11 cellular contexts compared by ENCODE assay signal in genomic region chr10:92742331-92743228, GRCh38. TPM values are rescaled to one million over a fixed set of nuclear protein-coding genes. Genes with fewer than 3 reads are reported as not detected.
DNase-seq lines count a peak whose midpoint lies in the region; ATAC-seq and TF ChIP-seq lines count a peak whose summit lies in the region.
"Had no signal": no experiment of that assay in that cellular context is flagged by ENCODE, and none has a peak within 500 bp of the region (broad histone marks: within the 10 kb centered on the region; RNA-seq: fewer than 3 reads in every experiment).

No MANE protein-coding gene starts in this region.

- DNase-seq in GM13976 (ENCODE audit: low spot score) (peak; percentile 64), type B pancreatic cell (ENCODE audit: extremely low spot score, unreplicated experiment) (no peak), LoVo (ENCODE audit: low spot score) (no peak), SW480 (ENCODE audit: low spot score) (no peak), NCI-H2196 treated with DMSO at 0.1 percent for 48 hours (lab: John Stamatoyannopoulos, UW; ENCODE audit: unreplicated experiment) (no peak)
- no peak for DNase-seq in central memory CD8-positive, alpha-beta T cell (ENCODE audit: low spot score in 2 of 2)
- DNase-seq: activated CD4-positive, alpha-beta T cell treated with anti-CD3 and anti-CD28 coated beads for 36 hours; kidney glomerular epithelial cell; stimulated activated CD4-positive, alpha-beta T cell treated with anti-CD3 and anti-CD28 coated beads, Interleukin-2, amount 100 ng/mL, for 24 hours had no signal

- H3K4me3 Mint-ChIP-seq in central memory CD8-positive, alpha-beta T cell, result no peak overlapping the region
- no peak overlapping the region for H3K4me3 Mint-ChIP-seq in type B pancreatic cell
- H3K4me3 Mint-ChIP-seq: activated CD4-positive, alpha-beta T cell treated with anti-CD3 and anti-CD28 coated beads for 36 hours had no signal

- no peaks in the 10 kb centered on the region for H3K36me3 Mint-ChIP-seq in central memory CD8-positive, alpha-beta T cell (ENCODE audit: insufficient read depth)
- no peaks in the 10 kb centered on the region for H3K36me3 Mint-ChIP-seq in type B pancreatic cell

- H3K4me1 Mint-ChIP-seq in central memory CD8-positive, alpha-beta T cell, result peaks cover 18% of the 10 kb centered on the region
- H3K4me1 Mint-ChIP-seq in type B pancreatic cell (ENCODE audit: unreplicated experiment), result no peaks in the 10 kb centered on the region
- H3K4me1 Mint-ChIP-seq: activated CD4-positive, alpha-beta T cell treated with anti-CD3 and anti-CD28 coated beads for 36 hours had no signal

- TF ChIP-seq CTCF in GM13976 (IDR thresholded peaks at IDR 0.05; ENCODE audit: borderline replicate concordance, control extremely low read depth, extremely low read depth, insufficient read depth, missing control alignments) (no peak), type B pancreatic cell (conservative IDR thresholded peaks at IDR 0.05) (no peak)

- peaks cover 33% of the 10 kb centered on the region for H3K27me3 Mint-ChIP-seq in central memory CD8-positive, alpha-beta T cell
- peaks cover 32% of the 10 kb centered on the region for H3K27me3 Mint-ChIP-seq in type B pancreatic cell

- ATAC-seq in GM21515 (IDR thresholded peaks at IDR 0.05; ENCODE audit: unreplicated experiment) (peak; percentile 97), HG03378 (IDR thresholded peaks at IDR 0.05; ENCODE audit: unreplicated experiment) (peak; percentile 96)
- ATAC-seq in central memory CD8-positive, alpha-beta T cell (replicated peaks; ENCODE audit: extremely low read depth, poor library complexity, severe bottlenecking), result peak; percentile 40
- ATAC-seq: activated CD4-positive, alpha-beta T cell treated with anti-CD3 and anti-CD28 coated beads for 36 hours had no signal

- no peak overlapping the region for H3K27ac Mint-ChIP-seq in central memory CD8-positive, alpha-beta T cell (ENCODE audit: low read depth)
- H3K27ac Mint-ChIP-seq in type B pancreatic cell, result no peak overlapping the region
- H3K27ac Mint-ChIP-seq: activated CD4-positive, alpha-beta T cell treated with anti-CD3 and anti-CD28 coated beads for 36 hours had no signal

- in situ Hi-C loops in GM13976 (cut with MboI; ENCODE audit: low sequenced_read_pairs, unreplicated experiment), result no loop called here

- no peaks in the 10 kb centered on the region for H3K9me3 Mint-ChIP-seq in central memory CD8-positive, alpha-beta T cell
- H3K9me3 Mint-ChIP-seq in type B pancreatic cell, result no peaks in the 10 kb centered on the region

RNA-seq across cellular contexts. Expression of gene HHEX, which starts 52.8 kb away (rescaled TPM):
- total RNA-seq in type B pancreatic cell (ENCODE audit: low replicate concordance), result 6.6 and 6.7 TPM in 2 replicates

Comparison
In these comparisons a context has a peak if more than half of its experiments do, and no peak if none do; other contexts are left out.
1. ATAC-seq: peak in every context shown above with its lines; median percentile 97 in GM21515; 96 in HG03378; 40 in central memory CD8-positive, alpha-beta T cell.